In the genomic region with DNA sequence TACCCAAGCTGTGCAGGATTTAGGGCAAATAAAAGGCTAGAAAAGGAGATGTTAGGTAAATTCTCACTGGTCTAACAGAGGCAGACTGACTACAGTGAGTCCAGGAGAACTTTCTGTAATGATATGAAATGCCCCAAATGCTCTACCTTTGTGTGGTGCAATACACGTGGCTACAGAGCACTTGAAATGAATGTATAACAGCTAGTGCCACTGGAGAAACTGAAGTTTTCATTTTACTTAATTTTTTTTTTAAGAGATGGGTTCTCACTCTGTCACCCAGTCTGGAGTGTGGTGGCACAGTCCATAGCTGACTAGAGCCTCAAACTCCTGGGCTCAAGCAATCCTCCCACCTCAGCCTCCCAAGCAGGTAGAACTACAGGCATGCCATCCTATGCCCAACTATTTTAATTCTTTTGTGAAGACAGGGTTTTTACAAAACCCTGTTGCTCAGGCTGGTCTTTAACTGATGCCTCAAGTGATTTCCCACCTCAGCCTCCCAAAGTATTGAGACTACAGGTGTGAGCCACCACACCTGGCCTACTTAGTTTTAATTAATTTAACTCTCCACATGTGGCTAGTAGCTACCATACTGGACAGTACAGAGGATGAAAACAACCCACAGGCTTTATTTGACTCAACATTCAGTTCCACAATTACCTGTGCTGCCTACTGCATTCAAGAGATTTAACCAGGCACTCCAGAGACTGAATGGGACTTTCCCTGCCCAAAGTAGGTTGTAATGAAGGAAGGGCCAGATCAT, we compare ENCODE assay signal across 1 cellular context.
TF ChIP-seq lines count a peak whose summit lies in the region.

No MANE protein-coding gene starts in this region.

TF ChIP-seq in A549, 52 proteins besides CTCF, POLR2A, EP300 and RAD21 (continued from another document):
- TF ChIP-seq ATOH8 (CRISPR knock-in tag; IDR thresholded peaks at IDR 0.05; ENCODE audit: low read depth), result no peak
- TF ChIP-seq MAZ (IDR thresholded peaks at IDR 0.05; ENCODE audit: borderline replicate concordance, low read depth, low read length), result no peak
- no peak for TF ChIP-seq GATA3 (IDR thresholded peaks at IDR 0.05; ENCODE audit: borderline replicate concordance)
- TF ChIP-seq RFX5 (IDR thresholded peaks at IDR 0.05), result no peak
- no peak; the same call in 1 of the 2 replicates for TF ChIP-seq NFE2L2 (conservative IDR thresholded peaks at IDR 0.05; ENCODE audit: low read length)
- no peak for TF ChIP-seq CBX8 (IDR thresholded peaks at IDR 0.05)
- no peak for TF ChIP-seq ZFP36 (IDR thresholded peaks at IDR 0.05; ENCODE audit: borderline replicate concordance, partially characterized antibody)
- no peak for TF ChIP-seq RARB (CRISPR knock-in tag; IDR thresholded peaks at IDR 0.05)
- TF ChIP-seq MYC (IDR thresholded peaks at IDR 0.05; ENCODE audit: borderline replicate concordance, low read length), result no peak
